Comparison of ENCODE assay signal across 15 cellular contexts in genomic region chr2:203646266-203646864, GRCh38.
"Had no signal": no experiment of that assay in that cellular context is flagged by ENCODE, and none has a peak within 500 bp of the region (broad histone marks: within the 10 kb centered on the region; RNA-seq: fewer than 3 reads in every experiment).

No MANE protein-coding gene starts in this region.

- H3K36me3 ChIP-seq: adrenal gland, colonic mucosa, gastroesophageal sphincter, upper lobe of left lung had no signal

- H3K27me3 ChIP-seq: adrenal gland, colonic mucosa, gastroesophageal sphincter, upper lobe of left lung had no signal

- H3K9me3 ChIP-seq: adrenal gland, colonic mucosa, gastroesophageal sphincter, upper lobe of left lung had no signal

- H3K4me3 ChIP-seq: adrenal gland, colonic mucosa, gastroesophageal sphincter, upper lobe of left lung had no signal

- H3K4me3 Mint-ChIP-seq: nephron; stimulated activated naive CD8-positive, alpha-beta T cell treated with anti-CD3 and anti-CD28 coated beads, Interleukin-15, Interleukin-2, amounts not matched to agents 100 ng/mL and 50 ng/mL, for 24 hours had no signal

- H3K9me3 Mint-ChIP-seq: stimulated activated naive CD8-positive, alpha-beta T cell treated with anti-CD3 and anti-CD28 coated beads, Interleukin-15, Interleukin-2, amounts not matched to agents 100 ng/mL and 50 ng/mL, for 24 hours had no signal

- H3K27ac Mint-ChIP-seq: stimulated activated naive CD8-positive, alpha-beta T cell treated with anti-CD3 and anti-CD28 coated beads, Interleukin-15, Interleukin-2, amounts not matched to agents 100 ng/mL and 50 ng/mL, for 24 hours had no signal

- H3K27me3 Mint-ChIP-seq: stimulated activated naive CD8-positive, alpha-beta T cell treated with anti-CD3 and anti-CD28 coated beads, Interleukin-15, Interleukin-2, amounts not matched to agents 100 ng/mL and 50 ng/mL, for 24 hours had no signal

- DNase-seq: activated CD4-positive, alpha-beta T cell treated with anti-CD3 and anti-CD28 coated beads, Interleukin-2, amount 50 U/mL, for 1 hour; activated naive CD4-positive, alpha-beta T cell treated with anti-CD3 and anti-CD28 coated beads, Interleukin-2, amount 50 U/mL, for 16 hours; activated T-cell treated with anti-CD3 and anti-CD28 coated beads, Interleukin-2, amount 50 U/mL, for 1 hour; adrenal gland; caudate nucleus; colonic mucosa; effector CD4-positive, alpha-beta T cell; kidney glomerular epithelial cell; midbrain; stimulated activated CD4-positive, alpha-beta T cell treated with anti-CD3 and anti-CD28 coated beads, Interleukin-2, amount 100 ng/mL, for 48 hours; stimulated activated CD8-positive, alpha-beta memory T cell treated with anti-CD3 and anti-CD28 coated beads, Interleukin-4, amount 100 ng/mL, for 48 hours had no signal

- ATAC-seq: gastroesophageal sphincter had no signal

- H3K27ac ChIP-seq: adrenal gland, colonic mucosa, gastroesophageal sphincter, upper lobe of left lung had no signal
